12 cellular contexts compared by ENCODE assay signal in the genomic region with DNA sequence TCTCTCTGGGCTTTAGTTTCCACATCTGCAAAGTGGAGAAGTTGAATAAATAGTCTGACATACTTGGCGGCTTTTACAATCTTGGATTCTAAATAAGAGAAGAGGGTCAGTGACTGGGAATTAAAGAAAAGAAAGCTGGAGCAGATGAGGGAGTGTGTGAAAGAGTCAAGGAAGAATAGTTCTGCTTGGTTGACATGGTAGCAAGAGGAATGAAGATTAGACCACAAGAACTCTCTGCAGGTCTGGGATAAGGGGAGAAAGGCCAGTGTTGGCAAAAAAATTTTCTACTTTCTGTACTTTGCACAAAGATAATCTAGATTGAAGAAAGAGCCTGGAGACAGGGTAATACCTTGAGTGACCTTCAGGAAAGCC. TPM values are rescaled to one million over a fixed set of nuclear protein-coding genes. Genes with fewer than 3 reads are reported as not detected.
DNase-seq lines count a peak whose midpoint lies in the region; ATAC-seq and TF ChIP-seq lines count a peak whose summit lies in the region.
"Had no signal": no experiment of that assay in that cellular context is flagged by ENCODE, and none has a peak within 500 bp of the region (broad histone marks: within the 10 kb centered on the region; RNA-seq: fewer than 3 reads in every experiment).

No MANE protein-coding gene starts in this region.

- no peak for DNase-seq in CD4-positive, alpha-beta T cell
- DNase-seq in activated naive CD8-positive, alpha-beta T cell treated with anti-CD3 and anti-CD28 coated beads for 36 hours, result no peak
- DNase-seq in naive thymus-derived CD8-positive, alpha-beta T cell, result no peak
- DNase-seq in GM19240 (ENCODE audit: insufficient read length, low spot score), result no peak
- DNase-seq: DMS79 treated with DMSO at 0.1 percent for 48 hours, NCI-H1048, NCI-H446 treated with DMSO at 0.1 percent for 48 hours, ovary had no signal

- CTCF ChIA-PET in CD4-positive, alpha-beta T cell (lab: Charles Lee), result interaction anchor here (0.7 to 4.5 kb wide), 5 partner anchors 12 to 144 kb away, joined by 3 to 32 read pairs (median 3); no protein-coding TSS in a partner anchor

- H4K20me1 ChIP-seq in KMS-11 (ENCODE audit: insufficient read depth), result no peaks in the 10 kb centered on the region

- no peaks in the 10 kb centered on the region for H3K9me3 ChIP-seq in CD4-positive, alpha-beta T cell (ENCODE audit: control insufficient read depth, low read length)
- H3K9me3 ChIP-seq: ovary had no signal

- peaks cover 59% of the 10 kb centered on the region for H3K36me3 Mint-ChIP-seq in CD4-positive, alpha-beta T cell (ENCODE audit: low read depth)
- peaks cover 64% of the 10 kb centered on the region for H3K36me3 Mint-ChIP-seq in activated naive CD8-positive, alpha-beta T cell treated with anti-CD3 and anti-CD28 coated beads for 36 hours
- peaks cover 0 to 50% (median 11%) of the 10 kb centered on the region in 3 donors for H3K36me3 Mint-ChIP-seq in naive thymus-derived CD8-positive, alpha-beta T cell

- H2AFZ ChIP-seq in KMS-11 (ENCODE audit: low read depth), result no peak overlapping the region

- H3K36me3 ChIP-seq in KMS-11 (ENCODE audit: insufficient read depth), result peaks cover 61% of the 10 kb centered on the region; the same call in 1 of the 2 replicates
- H3K36me3 ChIP-seq: ovary had no signal

- peaks cover 96% of the 10 kb centered on the region for H3K4me1 ChIP-seq in KMS-11 (ENCODE audit: low read depth, poor library complexity, severe bottlenecking)

- no peaks in the 10 kb centered on the region for H3K27me3 Mint-ChIP-seq in CD4-positive, alpha-beta T cell
- no peaks in the 10 kb centered on the region for H3K27me3 Mint-ChIP-seq in activated naive CD8-positive, alpha-beta T cell treated with anti-CD3 and anti-CD28 coated beads for 36 hours
- no peaks in the 10 kb centered on the region for H3K27me3 Mint-ChIP-seq in naive thymus-derived CD8-positive, alpha-beta T cell

- POLR2A ChIA-PET in CD4-positive, alpha-beta T cell (lab: Charles Lee), result interaction anchor here (1.0 to 5.0 kb wide), 8 partner anchors 8 to 122 kb away, joined by 3 to 53 read pairs (median 5); a partner anchor contains a TSS
- POLR2A ChIA-PET in naive thymus-derived CD8-positive, alpha-beta T cell (lab: Charles Lee), result interaction anchor here (0.9 to 18.3 kb wide), 8 partner anchors 12 to 120 kb away, joined by 3 to 338 read pairs (median 4); a partner anchor contains a TSS

- no peaks in the 10 kb centered on the region for H3K9me3 Mint-ChIP-seq in CD4-positive, alpha-beta T cell
- peaks cover 5% of the 10 kb centered on the region for H3K9me3 Mint-ChIP-seq in activated naive CD8-positive, alpha-beta T cell treated with anti-CD3 and anti-CD28 coated beads for 36 hours
- H3K9me3 Mint-ChIP-seq in naive thymus-derived CD8-positive, alpha-beta T cell, result no peaks in the 10 kb centered on the region

- TF ChIP-seq CTCF in CD4-positive, alpha-beta T cell (IDR thresholded peaks at IDR 0.05), result no peak
- TF ChIP-seq CTCF in KMS-11 (conservative IDR thresholded peaks at IDR 0.05; ENCODE audit: low read depth, low read length), result no peak; the same call in 1 of the 2 replicates

- intact Hi-C loops in CD4-positive, alpha-beta T cell (cut with DNase I, micrococcal nuclease), result no loop called here

- peak overlapping the region; percentile 34 for H3K9ac ChIP-seq in KMS-11

- peak overlapping the region; percentile 86 for H3K4me3 Mint-ChIP-seq in CD4-positive, alpha-beta T cell
- H3K4me3 Mint-ChIP-seq in activated naive CD8-positive, alpha-beta T cell treated with anti-CD3 and anti-CD28 coated beads for 36 hours, result peak overlapping the region; percentile 52
- peak overlapping the region; percentile 58 to 82 (median 76) for H3K4me3 Mint-ChIP-seq in naive thymus-derived CD8-positive, alpha-beta T cell

- H3K79me2 ChIP-seq in KMS-11 (ENCODE audit: insufficient read depth, low read depth), result peaks cover 89% of the 10 kb centered on the region

- peak overlapping the region; percentile 88 for H3K27ac Mint-ChIP-seq in CD4-positive, alpha-beta T cell
- H3K27ac Mint-ChIP-seq in activated naive CD8-positive, alpha-beta T cell treated with anti-CD3 and anti-CD28 coated beads for 36 hours, result peak overlapping the region; percentile 82
- peak overlapping the region; percentile 56 to 98 (median 90) for H3K27ac Mint-ChIP-seq in naive thymus-derived CD8-positive, alpha-beta T cell

- H3K4me3 ChIP-seq in KMS-11 (IDR thresholded peaks at IDR 0.05; ENCODE audit: insufficient read depth, low read depth, low read length), result no peak overlapping the region
- H3K4me3 ChIP-seq: ovary had no signal

- no peak for ATAC-seq in CD4-positive, alpha-beta T cell (ENCODE audit: poor library complexity)
- no peak for ATAC-seq in naive thymus-derived CD8-positive, alpha-beta T cell
- ATAC-seq in GM18519 (IDR thresholded peaks at IDR 0.05; ENCODE audit: low FRiP score, unreplicated experiment), result no peak
- no peak for ATAC-seq in GM21381 (IDR thresholded peaks at IDR 0.05; ENCODE audit: unreplicated experiment)

- H3K4me2 ChIP-seq in KMS-11, result peak overlapping the region; percentile 47

- H3K27me3 ChIP-seq in CD4-positive, alpha-beta T cell (ENCODE audit: control insufficient read depth, insufficient read depth, low read length), result no peaks in the 10 kb centered on the region
- H3K27me3 ChIP-seq in KMS-11 (ENCODE audit: insufficient read depth, low read depth), result no peaks in the 10 kb centered on the region
- H3K27me3 ChIP-seq: ovary had no signal

- peak overlapping the region; percentile 7 for H3K27ac ChIP-seq in CD4-positive, alpha-beta T cell (ENCODE audit: low read depth, low read length)
- H3K27ac ChIP-seq in KMS-11, result peak overlapping the region; percentile 79
- H3K27ac ChIP-seq: ovary, VCaP had no signal

- peaks cover 85% of the 10 kb centered on the region for H3K4me1 Mint-ChIP-seq in CD4-positive, alpha-beta T cell (ENCODE audit: low read depth)
- H3K4me1 Mint-ChIP-seq in activated naive CD8-positive, alpha-beta T cell treated with anti-CD3 and anti-CD28 coated beads for 36 hours, result peaks cover 66% of the 10 kb centered on the region
- peaks cover 44 to 87% (median 79%) of the 10 kb centered on the region in 4 donors for H3K4me1 Mint-ChIP-seq in naive thymus-derived CD8-positive, alpha-beta T cell

RNA-seq across cellular contexts. Expression of a gene that starts 5.9 kb away (rescaled TPM):
- total RNA-seq in CD4-positive, alpha-beta T cell, result 100 to 1,000 TPM; 166 to 180 TPM
- total RNA-seq in activated naive CD8-positive, alpha-beta T cell treated with anti-CD3 and anti-CD28 coated beads for 36 hours, result 100 to 1,000 TPM; 102 to 105 TPM
- 100 to 1,000 TPM; 353 to 362 TPM for total RNA-seq in naive thymus-derived CD8-positive, alpha-beta T cell
- polyA plus RNA-seq in naive thymus-derived CD8-positive, alpha-beta T cell, result 100 to 1,000 TPM; 202 to 219 (median 206) TPM

RNA-seq across cellular contexts. Expression of a gene that starts 20.4 kb away (rescaled TPM):
- 10 to 100 TPM; 56.7 to 57.3 TPM for total RNA-seq in CD4-positive, alpha-beta T cell
- 10 to 100 TPM; 11.8 to 11.9 TPM for total RNA-seq in activated naive CD8-positive, alpha-beta T cell treated with anti-CD3 and anti-CD28 coated beads for 36 hours
- 10 to 100 TPM; 50.8 to 53.4 TPM for total RNA-seq in naive thymus-derived CD8-positive, alpha-beta T cell
- 1 to 10 TPM; 1.1 to 1.3 (median 1.2) TPM for polyA plus RNA-seq in naive thymus-derived CD8-positive, alpha-beta T cell

RNA-seq across cellular contexts. Expression of a gene that starts 20.6 kb away (rescaled TPM):
- total RNA-seq in CD4-positive, alpha-beta T cell, result 10 to 100 TPM; 24.4 to 24.7 TPM
- 10 to 100 TPM; 34.9 to 42.8 TPM for total RNA-seq in activated naive CD8-positive, alpha-beta T cell treated with anti-CD3 and anti-CD28 coated beads for 36 hours
- 100 to 1,000 TPM; 112 to 113 TPM for total RNA-seq in naive thymus-derived CD8-positive, alpha-beta T cell
- 1 to 10 TPM; 2.8 to 3.5 (median 3.1) TPM for polyA plus RNA-seq in naive thymus-derived CD8-positive, alpha-beta T cell

RNA-seq across cellular contexts. Expression of a gene that starts 30.9 kb away (rescaled TPM):
- 10 to 100 TPM; 14.0 to 15.8 TPM for total RNA-seq in CD4-positive, alpha-beta T cell
- 10 to 100 TPM; 22.7 to 26.0 TPM for total RNA-seq in activated naive CD8-positive, alpha-beta T cell treated with anti-CD3 and anti-CD28 coated beads for 36 hours
- total RNA-seq in naive thymus-derived CD8-positive, alpha-beta T cell, result 10 to 100 TPM; 57.8 to 60.4 TPM
- polyA plus RNA-seq in naive thymus-derived CD8-positive, alpha-beta T cell, result 10 to 100 TPM in 1 of 3 donors, 1 to 10 TPM in 2; 1.6 to 12.7 (median 3.8) TPM

Comparison
In these comparisons a context has a peak if more than half of its experiments do, and no peak if none do; other contexts are left out.
1. RNA of a gene that starts 20.4 kb away (total RNA-seq): 56.7 to 57.3 TPM in CD4-positive, alpha-beta T cell and 50.8 to 53.4 TPM in naive thymus-derived CD8-positive, alpha-beta T cell; 11.8 to 11.9 TPM in activated naive CD8-positive, alpha-beta T cell treated with anti-CD3 and anti-CD28 coated beads for 36 hours; every median in the first group is over 4 times any median in the second.
2. Peak in every context shown above with its lines, with median percentiles within 50 percentile points of each other: H3K27ac Mint-ChIP-seq and H3K4me3 Mint-ChIP-seq.